In the genomic region with DNA sequence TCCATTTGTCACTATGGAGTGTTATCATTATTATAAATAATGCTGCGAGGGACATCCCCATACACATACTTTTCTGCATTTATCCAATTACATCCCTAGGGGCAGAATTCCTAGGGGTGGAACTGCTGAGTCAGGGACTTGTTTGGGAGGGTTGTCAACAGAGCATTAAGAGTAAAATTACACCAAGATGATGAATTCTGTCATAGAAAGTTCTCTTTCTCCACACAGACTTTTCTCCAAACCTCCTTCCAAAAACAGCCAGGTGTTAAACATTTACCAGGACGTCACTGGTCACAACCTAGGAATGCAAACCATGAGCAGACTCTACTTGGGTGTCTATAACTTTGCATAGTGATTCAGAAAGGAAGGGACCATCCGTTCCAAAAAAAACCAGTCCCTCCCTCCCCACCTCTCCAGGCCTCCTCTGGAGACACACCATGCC, we compare ENCODE assay signal across 1 cellular context.
TF ChIP-seq lines count a peak whose summit lies in the region.

No MANE protein-coding gene starts in this region.

TF ChIP-seq in IMR-90, 13 proteins besides CTCF, POLR2A, EP300 and RAD21:
- TF ChIP-seq BHLHE40 (IDR thresholded peaks at IDR 0.05; ENCODE audit: low read depth, low read length) (no peak), NFE2L2 (IDR thresholded peaks at IDR 0.05; ENCODE audit: low read depth, low read length) (no peak), FOS (IDR thresholded peaks at IDR 0.05; ENCODE audit: low read depth, low read length) (no peak), RCOR1 (IDR thresholded peaks at IDR 0.05; ENCODE audit: insufficient replicate concordance, low read length) (no peak), MAFK (IDR thresholded peaks at IDR 0.05; ENCODE audit: low read depth, low read length) (peak; percentile 94), USF2 (IDR thresholded peaks at IDR 0.05; ENCODE audit: low read depth, low read length) (no peak), RFX5 (IDR thresholded peaks at IDR 0.05; ENCODE audit: low read depth, low read length) (no peak), SMC3 (IDR thresholded peaks at IDR 0.05; ENCODE audit: low read depth, low read length) (no peak), CHD1 (IDR thresholded peaks at IDR 0.05; ENCODE audit: low read depth, low read length) (no peak)
